Comparison of ENCODE assay signal across 24 cellular contexts in the genomic region with DNA sequence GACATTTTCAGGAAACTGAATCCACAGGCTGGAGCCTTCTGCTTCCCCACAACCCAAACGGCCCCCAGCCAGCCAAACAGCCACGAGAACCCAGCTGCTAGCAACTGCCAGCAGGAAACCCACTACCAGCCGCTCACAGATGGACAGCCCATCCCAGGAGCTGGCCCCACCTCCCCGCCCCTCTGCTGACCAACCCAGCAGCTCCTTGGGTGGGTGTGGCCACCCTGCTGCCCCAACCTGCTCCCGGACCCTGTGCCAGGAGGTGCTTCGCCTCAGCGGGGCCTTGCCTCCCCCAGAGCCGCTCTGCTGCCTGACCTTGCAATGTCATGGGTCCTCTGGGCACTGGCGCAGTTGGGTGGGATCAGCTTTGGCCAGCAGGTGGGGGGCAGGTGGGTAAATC. TPM values are rescaled to one million over a fixed set of nuclear protein-coding genes. Genes with fewer than 3 reads are reported as not detected.
A peak's percentile ranks its signal among the peaks of the same experiment; 100 is the strongest.
DNase-seq lines count a peak whose midpoint lies in the region; TF ChIP-seq lines count a peak whose summit lies in the region.
"Had no signal": no experiment of that assay in that cellular context is flagged by ENCODE, and none has a peak within 500 bp of the region (broad histone marks: within the 10 kb centered on the region; RNA-seq: fewer than 3 reads in every experiment).

No MANE protein-coding gene starts in this region.

- TF ChIP-seq CTCF in ovary (IDR thresholded peaks at IDR 0.05) (no peak), A673 (conservative IDR thresholded peaks at IDR 0.05; ENCODE audit: low read depth, low read length) (no peak)

- TF ChIP-seq EP300 in ovary (IDR thresholded peaks at IDR 0.05) = no peak

- peak overlapping the region; percentile 66 to 97 (median 90) for H3K4me2 ChIP-seq in BLaER1 treated with 17β-estradiol and CSF1 and Interleukin-3, amounts not matched to agents 10 nM and 100 nM

- intact Hi-C loops in ovary (cut with DNase I) (loop anchor here in 2 of 4 donors (5.0 kb wide), 2 partner anchors 108 to 123 kb away; a partner anchor contains a TSS), A673 (cut with micrococcal nuclease; ENCODE audit: unreplicated experiment) (no loop called here)

- no peaks in the 10 kb centered on the region for H3K9me3 ChIP-seq in BLaER1 treated with 17β-estradiol and CSF1 and Interleukin-3, amounts not matched to agents 10 nM and 100 nM (replicated peaks in 1 of 11)
- H3K9me3 ChIP-seq in ovary = no peaks in the 10 kb centered on the region
- H3K9me3 ChIP-seq in A673 (ENCODE audit: low read depth, low read length, poor library complexity, severe bottlenecking) = no peaks in the 10 kb centered on the region
- H3K9me3 ChIP-seq: left ventricle myocardium inferior, upper lobe of left lung had no signal

- peaks cover 0 to 34% (median 0%) of the 10 kb centered on the region in 11 experiments; a peak in 2 of 22 replicates for H4K20me1 ChIP-seq in BLaER1 treated with 17β-estradiol and CSF1 and Interleukin-3, amounts not matched to agents 10 nM and 100 nM

- no peak for TF ChIP-seq POLR2A in ovary (IDR thresholded peaks at IDR 0.05)

- peak; percentile 85 to 88 for DNase-seq in Kasumi-1 (lab: John Stamatoyannopoulos, UW)
- DNase-seq in SK-MEL-5 (ENCODE audit: low read depth, low spot score) = peak; percentile 20
- DNase-seq in iPS-NIHi11 (ENCODE audit: low spot score) = peak; percentile 82
- no peak for DNase-seq in ovary
- DNase-seq in A673 (ENCODE audit: low spot score) = no peak
- DNase-seq in NCI-H2171 (lab: John Stamatoyannopoulos, UW) = no peak
- DNase-seq in DMS53 (lab: John Stamatoyannopoulos, UW) = no peak
- DNase-seq: activated CD8-positive, alpha-beta T cell treated with anti-CD3 and anti-CD28 coated beads, Interleukin-2, amount 10 ng/mL, durations not matched to agents 7 days and 5 days; activated naive CD4-positive, alpha-beta T cell treated with anti-CD3 and anti-CD28 coated beads for 36 hours; activated T-cell treated with anti-CD3 and anti-CD28 coated beads, Interleukin-2, amount 50 U/mL, for 1 hour; amygdala; immature natural killer cell; left ventricle myocardium inferior; naive thymus-derived CD8-positive, alpha-beta T cell; NCI-H1092 treated with DMSO at 0.1 percent for 48 hours; NCI-H2081; NCI-H510A; stimulated activated CD4-positive, alpha-beta T cell treated with anti-CD3 and anti-CD28 coated beads, Interleukin-15, amount 100 ng/mL, for 24 hours; T1000 had no signal

- BruUV-seq in A673 (replicated peaks; lab: Mats Ljungman, UMichigan) = no TSS peak

- H3K27ac ChIP-seq in BLaER1 treated with 17β-estradiol and CSF1 and Interleukin-3, amounts not matched to agents 10 nM and 100 nM = peak overlapping the region in 8 of 11 experiments; percentile 10 to 75 (median 65); a peak in 14 of 22 replicates
- H3K27ac ChIP-seq in ovary (no peak overlapping the region), A673 (ENCODE audit: low read depth, low read length, poor library complexity, severe bottlenecking) (no peak overlapping the region)
- H3K27ac ChIP-seq: cardiac muscle cell, left ventricle myocardium inferior, upper lobe of left lung had no signal

- in situ Hi-C loops in SK-MEL-5 (cut with HindIII; ENCODE audit: low pct_unique_long_range_greater_than_20kb, low sequenced_read_pairs) = no loop called here

- H3K4me3 ChIP-seq in BLaER1 treated with 17β-estradiol and CSF1 and Interleukin-3, amounts not matched to agents 10 nM and 100 nM = peak overlapping the region in 3 of 10 experiments; percentile 12 to 55 (median 50); a peak in 4 of 20 replicates
- H3K4me3 ChIP-seq in ovary (no peak overlapping the region), A673 (ENCODE audit: low read depth, low read length, poor library complexity, severe bottlenecking) (no peak overlapping the region)
- H3K4me3 ChIP-seq: cardiac muscle cell, left ventricle myocardium inferior, upper lobe of left lung had no signal

- WGBS in ovary, 3 donors = 22 to 37% (median 26%) methylated on average over 7 to 9 of the region's 9 CpGs

- peak overlapping the region in 7 of 11 experiments; percentile 52 to 76 (median 62); a peak in 14 of 22 replicates for H3K9ac ChIP-seq in BLaER1 treated with 17β-estradiol and CSF1 and Interleukin-3, amounts not matched to agents 10 nM and 100 nM

- no peaks in the 10 kb centered on the region for H3K36me3 ChIP-seq in BLaER1 treated with 17β-estradiol and CSF1 and Interleukin-3, amounts not matched to agents 10 nM and 100 nM
- H3K36me3 ChIP-seq in ovary (no peaks in the 10 kb centered on the region), A673 (ENCODE audit: insufficient read depth, low read length, poor library complexity, severe bottlenecking) (no peaks in the 10 kb centered on the region)
- H3K36me3 ChIP-seq: cardiac muscle cell, left ventricle myocardium inferior, upper lobe of left lung had no signal

- H3K4me1 ChIP-seq in BLaER1 treated with 17β-estradiol and CSF1 and Interleukin-3, amounts not matched to agents 10 nM and 100 nM = peaks cover 37 to 80% (median 79%) of the 10 kb centered on the region in 10 experiments
- H3K4me1 ChIP-seq in ovary (ENCODE audit: insufficient read depth) (no peaks in the 10 kb centered on the region), A673 (ENCODE audit: insufficient read depth, low read length, poor library complexity, severe bottlenecking) (no peaks in the 10 kb centered on the region)

- POLR2A ChIA-PET in A673 (lab: Charles Lee; ENCODE audit: low non-redundant PET) = no interaction called here

- CTCF ChIA-PET in A673 (lab: Charles Lee) = no interaction called here

- peaks cover 0 to 28% (median 0%) of the 10 kb centered on the region in 11 experiments; a peak in 4 of 22 replicates for H3K27me3 ChIP-seq in BLaER1 treated with 17β-estradiol and CSF1 and Interleukin-3, amounts not matched to agents 10 nM and 100 nM
- no peaks in the 10 kb centered on the region for H3K27me3 ChIP-seq in ovary
- H3K27me3 ChIP-seq in A673 (replicated peaks; ENCODE audit: insufficient read depth, low read depth, low read length, poor library complexity) = no peaks in the 10 kb centered on the region
- H3K27me3 ChIP-seq: cardiac muscle cell had no signal

RNA-seq across cellular contexts. Expression of a gene that starts 8.2 kb away (rescaled TPM):
- not detected in 2 replicates for total RNA-seq in SK-MEL-5 (2014; rRNA removed; shearing (Covaris generic))
- 0.13 TPM in 1 of 2 replicates, not detected in the other for polyA plus RNA-seq in SK-MEL-5 (2015; cell fraction: cytosol; rRNA removed)
- 3.8 TPM in 1 of 2 replicates, not detected in the other for polyA plus RNA-seq in SK-MEL-5 (2015; cell fraction: nucleus; rRNA removed)
- total RNA-seq in ovary (1 to 10 TPM in 1 of 7 donors, under 1 TPM in 6; 0.27 to 1.1 (median 0.36) TPM), A673 (2021) (not detected in 2 replicates)
- polyA plus RNA-seq in ovary = under 1 TPM in 1 of 2 donors, not detected in 1; 0.74 TPM
- total RNA-seq: A172; activated CD8-positive, alpha-beta T cell treated with anti-CD3 and anti-CD28 coated beads, Interleukin-2, amount 10 ng/mL, durations not matched to agents 7 days and 5 days; activated naive CD4-positive, alpha-beta T cell treated with anti-CD3 and anti-CD28 coated beads for 36 hours; cardiac muscle cell; left ventricle myocardium inferior; mesothelial cell of epicardium; naive thymus-derived CD8-positive, alpha-beta T cell had no signal
- polyA plus RNA-seq: cardiac muscle cell; naive thymus-derived CD8-positive, alpha-beta T cell had no signal

RNA-seq across cellular contexts. Expression of a gene that starts 27.5 kb away (rescaled TPM):
- total RNA-seq in SK-MEL-5 (2014; rRNA removed; shearing (Covaris generic)) = 7.7 and 7.8 TPM in 2 replicates
- polyA plus RNA-seq in SK-MEL-5 (2015; cell fraction: cytosol; rRNA removed) = 51.7 and 64.8 TPM in 2 replicates
- 332 and 427 TPM in 2 replicates for polyA plus RNA-seq in SK-MEL-5 (2015; cell fraction: nucleus; rRNA removed)
- total RNA-seq in ovary (10 to 100 TPM; 13.7 to 77.4 (median 60.9) TPM), A673 (2021) (58.8 and 60.2 TPM in 2 replicates)
- polyA plus RNA-seq in ovary = 10 to 100 TPM in 1 of 2 donors, 1 to 10 TPM in 1; 5.1 to 34.8 TPM

RNA-seq across cellular contexts. Expression of a gene that starts 42.1 kb away (rescaled TPM):
- total RNA-seq in SK-MEL-5 (2014; rRNA removed; shearing (Covaris generic)) = 66.1 and 67.3 TPM in 2 replicates
- polyA plus RNA-seq in SK-MEL-5 (2015; cell fraction: cytosol; rRNA removed) = 61.9 and 75.3 TPM in 2 replicates
- polyA plus RNA-seq in SK-MEL-5 (2015; cell fraction: nucleus; rRNA removed) = 723 and 807 TPM in 2 replicates
- total RNA-seq in ovary (10 to 100 TPM; 35.6 to 59.7 (median 50.1) TPM), A673 (2021) (68.1 and 71.1 TPM in 2 replicates)
- polyA plus RNA-seq in ovary = 10 to 100 TPM in 1 of 2 donors, 1 to 10 TPM in 1; 2.8 to 44.1 TPM

RNA-seq across cellular contexts. Expression of a gene that starts 43.2 kb away (rescaled TPM):
- 425 and 431 TPM in 2 replicates for total RNA-seq in SK-MEL-5 (2014; rRNA removed; shearing (Covaris generic))
- 400 and 559 TPM in 2 replicates for polyA plus RNA-seq in SK-MEL-5 (2015; cell fraction: cytosol; rRNA removed)
- polyA plus RNA-seq in SK-MEL-5 (2015; cell fraction: nucleus; rRNA removed) = 251 and 323 TPM in 2 replicates
- total RNA-seq in ovary = 100 to 1,000 TPM in 2 of 7 donors, 10 to 100 TPM in 5; 62.8 to 198 (median 82.8) TPM
- 10 to 100 TPM; 79.9 to 80.2 TPM for polyA plus RNA-seq in ovary
- 501 and 509 TPM in 2 replicates for total RNA-seq in A673 (2021)

Comparison
In these comparisons a context has a peak if more than half of its experiments do, and no peak if none do; other contexts are left out.
1. H3K27ac ChIP-seq: peak in BLaER1 treated with 17β-estradiol and CSF1 and Interleukin-3, amounts not matched to agents 10 nM and 100 nM (8 of 11); none in ovary (0 of 2) and A673 (single experiment).
2. DNase-seq: peak in Kasumi-1 (2 of 2), SK-MEL-5 (single experiment) and iPS-NIHi11 (single experiment); none in ovary (0 of 5), A673 (single experiment), NCI-H2171 (single experiment) and DMS53 (single experiment).